1 cellular context compared by ENCODE assay signal in the genomic region with DNA sequence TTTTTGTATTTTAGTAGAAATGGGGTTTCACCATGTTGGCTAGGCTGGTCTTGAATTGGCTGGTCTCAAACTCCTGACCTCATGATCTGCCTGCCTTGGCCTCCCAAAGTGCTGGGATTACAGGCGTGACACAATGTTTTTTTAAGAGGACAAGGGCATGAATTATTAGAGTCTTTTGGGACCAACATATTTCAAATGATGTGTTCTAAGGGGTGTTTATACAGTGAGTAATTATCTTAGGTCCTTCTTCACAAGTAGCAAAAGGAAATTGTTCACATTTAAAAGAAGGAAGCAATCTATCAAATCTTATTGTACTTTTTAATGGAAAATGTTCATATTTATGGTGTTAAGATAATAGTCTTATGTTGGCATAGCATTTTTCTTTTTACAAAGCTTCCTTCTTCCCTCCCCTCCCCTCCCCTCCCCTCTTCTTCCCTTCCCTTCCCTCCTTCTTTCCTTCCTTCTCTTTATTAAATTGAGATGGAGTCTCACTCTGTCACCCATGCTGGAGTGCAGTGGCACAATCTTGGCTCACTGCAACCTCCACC.
TF ChIP-seq lines count a peak whose summit lies in the region.

No MANE protein-coding gene starts in this region.

TF ChIP-seq in K562, 482 proteins besides CTCF, POLR2A, EP300 and RAD21:
- no peak for TF ChIP-seq ATF4 (CRISPR knock-in tag; IDR thresholded peaks at IDR 0.05)
- peak; percentile 51 for TF ChIP-seq HNRNPK (IDR thresholded peaks at IDR 0.05; ENCODE audit: low read depth, low read length, poor library complexity, severe bottlenecking)
